ENCODE assay signal across 9 cellular contexts in genomic region chr4:48546336-48546735, GRCh38. TPM values are rescaled to one million over a fixed set of nuclear protein-coding genes. Genes with fewer than 3 reads are reported as not detected.
DNase-seq lines count a peak whose midpoint lies in the region; TF ChIP-seq lines count a peak whose summit lies in the region.
"Had no signal": no experiment of that assay in that cellular context is flagged by ENCODE, and none has a peak within 500 bp of the region (broad histone marks: within the 10 kb centered on the region; RNA-seq: fewer than 3 reads in every experiment).

No MANE protein-coding gene starts in this region.

- peak; percentile 66 to 73 for TF ChIP-seq CTCF in Caco-2 (IDR thresholded peaks at IDR 0.05; ENCODE audit: insufficient read depth in 1 of 2, low read depth in 1 of 2, low read length in 1 of 2, severe bottlenecking in 1 of 2, unreplicated experiment in 1 of 2)
- peak in 5 of 6 experiments; percentile 15 to 64 (median 41) for TF ChIP-seq CTCF in esophagus squamous epithelium (IDR thresholded peaks at IDR 0.05)

- no peak overlapping the region for H3K27ac ChIP-seq in esophagus squamous epithelium

- WGBS in esophagus squamous epithelium, 2 donors = 70 to 73% methylated on average over 2 of the region's 2 CpGs

- no peaks in the 10 kb centered on the region for H3K4me1 ChIP-seq in Caco-2
- H3K4me1 ChIP-seq in esophagus squamous epithelium = peaks cover 0 to 11% (median 0%) of the 10 kb centered on the region in 3 donors

- no peaks in the 10 kb centered on the region for H3K27me3 Mint-ChIP-seq in Caco-2 (ENCODE audit: insufficient read depth, unreplicated experiment)

- CTCF ChIA-PET in Caco-2 (lab: Charles Lee) = interaction anchor here (0.5 to 0.9 kb wide), 3 partner anchors 408 to 544 kb away, joined by 3 to 6 read pairs (median 3); no protein-coding TSS in a partner anchor

- H3K27ac Mint-ChIP-seq in Caco-2 (ENCODE audit: unreplicated experiment) = no peak overlapping the region

- no peak for TF ChIP-seq POLR2A in esophagus squamous epithelium (IDR thresholded peaks at IDR 0.05)

- H3K9me3 Mint-ChIP-seq in Caco-2 (ENCODE audit: unreplicated experiment) = no peaks in the 10 kb centered on the region

- no peaks in the 10 kb centered on the region for H3K9me3 ChIP-seq in Caco-2
- H3K9me3 ChIP-seq in esophagus squamous epithelium = no peaks in the 10 kb centered on the region

- POLR2A ChIA-PET in Caco-2 (lab: Charles Lee) = no interaction called here

- H3K27me3 ChIP-seq in Caco-2 (replicated peaks; ENCODE audit: control insufficient read depth, insufficient read depth, low read length) (no peaks in the 10 kb centered on the region), esophagus squamous epithelium (no peaks in the 10 kb centered on the region)

- H3K4me3 ChIP-seq in Caco-2 (ENCODE audit: low read depth, low read length) (no peak overlapping the region), esophagus squamous epithelium (no peak overlapping the region)

- no TSS peak for BruUV-seq in Caco-2 (replicated peaks; lab: Mats Ljungman, UMichigan)

- intact Hi-C loops in Caco-2 (cut with micrococcal nuclease; ENCODE audit: unreplicated experiment) = loop anchor here (1.0 to 2.0 kb wide), 4 partner anchors 39 to 419 kb away; no protein-coding TSS in a partner anchor
- intact Hi-C loops in esophagus squamous epithelium (cut with DNase I) = no loop called here

- H3K4me3 Mint-ChIP-seq in Caco-2 (ENCODE audit: unreplicated experiment) = no peak overlapping the region

- peaks cover 24% of the 10 kb centered on the region for H3K36me3 Mint-ChIP-seq in Caco-2 (ENCODE audit: insufficient read depth, unreplicated experiment)

- H3K4me1 Mint-ChIP-seq in Caco-2 (ENCODE audit: low read depth, unreplicated experiment) = no peaks in the 10 kb centered on the region

- no peaks in the 10 kb centered on the region; the same call in 1 of the 2 replicates for H3K36me3 ChIP-seq in Caco-2 (ENCODE audit: control insufficient read depth, insufficient read depth, low read length)
- peaks cover 5 to 91% (median 5%) of the 10 kb centered on the region in 3 donors for H3K36me3 ChIP-seq in esophagus squamous epithelium

- DNase-seq in Caco-2 = peak; percentile 40 to 43
- peak; percentile 25 for DNase-seq in HCEC 1CT
- peak; percentile 22 for DNase-seq in SK-N-DZ (ENCODE audit: low spot score)
- DNase-seq in esophagus squamous epithelium (lab: John Stamatoyannopoulos, UW) = no peak
- DNase-seq in retina = peak; percentile 9
- no peak for DNase-seq in middle frontal gyrus (ENCODE audit: extremely low spot score, low spot score)
- DNase-seq in mucosa of gallbladder (ENCODE audit: low spot score) = no peak
- DNase-seq in islet precursor cell = no peak

RNA-seq across cellular contexts. Expression of gene ZAR1, which starts 56.3 kb away (rescaled TPM):
- total RNA-seq in Caco-2 (2022) (0.21 TPM in 1 of 2 replicates, not detected in the other), esophagus squamous epithelium (not detected), mucosa of gallbladder (not detected)
- polyA plus RNA-seq in SK-N-DZ (2014; cell fraction: cytosol; rRNA removed) = 0.81 and 2.0 TPM in 2 replicates
- polyA plus RNA-seq in SK-N-DZ (2014; cell fraction: nucleus; rRNA removed) = 9.6 and 12.5 TPM in 2 replicates
- total RNA-seq: T-helper 2 cell treated with Interferon-gamma antibody and Interleukin-4, amounts not matched to agents 100 ng/mL and 5 ng/mL, for 36 hours had no signal

Comparison
In these comparisons a context has a peak if more than half of its experiments do, and no peak if none do; other contexts are left out.
1. DNase-seq: peak in Caco-2 (2 of 2), HCEC 1CT (single experiment), SK-N-DZ (single experiment) and retina (single experiment); none in esophagus squamous epithelium (single experiment), middle frontal gyrus (single experiment), mucosa of gallbladder (single experiment) and islet precursor cell (single experiment).